ENCODE assay signal across 8 cellular contexts in genomic region chr14:88385212-88386101, GRCh38. TPM values are rescaled to one million over a fixed set of nuclear protein-coding genes. Genes with fewer than 3 reads are reported as not detected.
A peak's percentile ranks its signal among the peaks of the same experiment; 100 is the strongest.
DNase-seq lines count a peak whose midpoint lies in the region; ATAC-seq, FAIRE-seq and TF ChIP-seq lines count a peak whose summit lies in the region.

Gene SPATA7 (plus strand): TSS chr14:88385657. CDS start chr14:88385819, 162 bp downstream.

- peak within 1 kb of the TSS; percentile 77 for H3K4me2 ChIP-seq in HepG2 (ENCODE audit: low read depth, low read length)

- peak within 1 kb of the TSS; percentile 74 for H3K9ac ChIP-seq in HepG2 (ENCODE audit: insufficient read depth, low read depth, low read length)

- FAIRE-seq in HepG2 (lab: Jason Lieb, UNC) = peak; percentile 89

- TF ChIP-seq CTCF in C4-2B (conservative IDR thresholded peaks at IDR 0.05) (0 out of 2 replicates have a peak, but pooled peaks have one; percentile 11), dorsolateral prefrontal cortex (IDR thresholded peaks at IDR 0.05 in 54 of 56, conservative IDR thresholded peaks at IDR 0.05 in 2 of 56; ENCODE audit: low read depth in 1 of 56, partially characterized antibody in 56 of 56) (peak in 33 of 56 donors; percentile 3 to 54 (median 28)), HepG2 (CRISPR knock-in tag; IDR thresholded peaks at IDR 0.05) (peak; percentile 22; the same call in 1 of the 2 replicates)

- ATAC-seq in GM19324 (IDR thresholded peaks at IDR 0.05; ENCODE audit: low FRiP score, unreplicated experiment) (peak; percentile 100), HG03460 (IDR thresholded peaks at IDR 0.05; ENCODE audit: unreplicated experiment) (peak; percentile 100), HepG2 (peak; percentile 97)

- CTCF ChIA-PET in HepG2 (lab: Yijun Ruan, JAX; ENCODE audit: low intra/inter-chr PET ratio, low total read pairs) = no interaction called here

- peak within 1 kb of the TSS; percentile 86 for H2AFZ ChIP-seq in HepG2 (ENCODE audit: low read length)

- WGBS in HepG2 (ENCODE audit: low lambda C conversion rate) = under 1% methylated on average over 24 of the region's 50 CpGs

- no peaks in the 10 kb centered on the region for H3K79me2 ChIP-seq in HepG2 (ENCODE audit: insufficient read depth, low read length)

- peaks cover 16% of the 10 kb centered on the region for H3K4me1 ChIP-seq in HepG2 (ENCODE audit: insufficient read depth, low read length)

- peak; percentile 31; the same call in 1 of the 2 replicates for TF ChIP-seq RAD21 in HepG2 (CRISPR knock-in tag; IDR thresholded peaks at IDR 0.05)

- DNase-seq in NCI-H524 treated with DMSO at 0.1 percent for 48 hours (lab: John Stamatoyannopoulos, UW) = peak; percentile 89
- peak; percentile 90 to 92 for DNase-seq in activated CD4-positive, alpha-beta T cell treated with anti-CD3 and anti-CD28 coated beads, Interleukin-2, amount 50 U/mL, for 48 hours
- DNase-seq in dorsolateral prefrontal cortex = peak; percentile 93 to 98 (median 97)
- DNase-seq in HepG2 (ENCODE audit: low spot score) = peak; percentile 83
- peak; percentile 80 to 82 for DNase-seq in stimulated activated CD4-positive, alpha-beta T cell treated with anti-CD3 and anti-CD28 coated beads, Interleukin-2, amount 100 ng/mL, for 48 hours

- H3K36me3 ChIP-seq in HepG2 (replicated peaks in 1 of 2; ENCODE audit: control insufficient read depth in 1 of 2, insufficient read depth in 2 of 2, low read length in 2 of 2) = no peaks in the 10 kb centered on the region

- H3K4me3 ChIP-seq in dorsolateral prefrontal cortex (peak within 1 kb of the TSS; percentile 63 to 100 (median 92)), HepG2 (replicated peaks in 1 of 3; ENCODE audit: insufficient read depth in 1 of 3, low read depth in 2 of 3, low read length in 3 of 3) (peak within 1 kb of the TSS; percentile 81 to 90 (median 90))

- POLR2A ChIA-PET in HepG2 (lab: Yijun Ruan, JAX) = no interaction called here

- H3K27me3 ChIP-seq in dorsolateral prefrontal cortex = no peaks in the 10 kb centered on the region
- no peaks in the 10 kb centered on the region for H3K27me3 ChIP-seq in HepG2 (ENCODE audit: control insufficient read depth in 1 of 2, insufficient read depth in 2 of 2, low read length in 2 of 2)

- peak; percentile 43 to 88; a peak in 3 of 4 replicates for TF ChIP-seq POLR2A in HepG2 (IDR thresholded peaks at IDR 0.05; ENCODE audit: insufficient read depth in 1 of 2, low read depth in 2 of 2, low read length in 2 of 2)

- no peaks in the 10 kb centered on the region for H4K20me1 ChIP-seq in HepG2 (ENCODE audit: insufficient read depth, low read length)

- no TSS peak for BruUV-seq in HepG2 (replicated peaks; lab: Mats Ljungman, UMichigan)

- TF ChIP-seq EP300 in HepG2 (IDR thresholded peaks at IDR 0.05; ENCODE audit: low read depth in 2 of 2, low read length in 2 of 2) = no peak
- TF ChIP-seq EP300 in HepG2 (CRISPR knock-in tag; IDR thresholded peaks at IDR 0.05; ENCODE audit: borderline replicate concordance) = no peak

- in situ Hi-C loops in HepG2 (cut with HindIII; ENCODE audit: extremely low pct_ligation_motif_present, low pct_unique_long_range_greater_than_20kb) = loop anchor here (25.0 kb wide), 1 partner anchor 373 kb away; the partner anchor contains the start of gene GPR65

- H3K9me3 ChIP-seq in HepG2 (ENCODE audit: low read length) = no peaks in the 10 kb centered on the region

- intact Hi-C loops in dorsolateral prefrontal cortex (cut with DNase I) (loop anchor here (5.0 to 10.0 kb wide), 6 partner anchors 61 to 393 kb away; partner anchors contain the start of genes GALC (in 2 of the 2), KCNK10 (in 1 of the 2) and ZC3H14 (in 1 of the 2)), HepG2 (cut with micrococcal nuclease; ENCODE audit: unreplicated experiment) (loop anchor here (2.0 to 10.0 kb wide), 4 partner anchors 25 to 388 kb away; partner anchors contain the start of gene PTPN21)

- peak within 1 kb of the TSS; percentile 76 for H3K27ac ChIP-seq in C4-2B
- H3K27ac ChIP-seq in dorsolateral prefrontal cortex = peak within 1 kb of the TSS; percentile 46 to 97 (median 89)
- peak within 1 kb of the TSS; percentile 61 for H3K27ac ChIP-seq in HepG2 (ENCODE audit: extremely low read length, insufficient read depth, low read length)

TF ChIP-seq in HepG2, 621 proteins besides CTCF, POLR2A, EP300 and RAD21 (continues in another document):
- TF ChIP-seq NAIF1 (CRISPR knock-in tag; IDR thresholded peaks at IDR 0.05; ENCODE audit: borderline replicate concordance) = peak; percentile 78; the same call in 1 of the 2 replicates
- TF ChIP-seq KDM2A (CRISPR knock-in tag; IDR thresholded peaks at IDR 0.05; ENCODE audit: borderline replicate concordance, low read depth) = peak; percentile 76; the same call in 1 of the 2 replicates
- peak; percentile 44; the same call in 1 of the 2 replicates for TF ChIP-seq ZBTB38 (CRISPR knock-in tag; IDR thresholded peaks at IDR 0.05)
- no peak for TF ChIP-seq EZH2 (conservative IDR thresholded peaks at IDR 0.05; ENCODE audit: low read depth, low read length)
- TF ChIP-seq ZNF644 (CRISPR knock-in tag; IDR thresholded peaks at IDR 0.05; ENCODE audit: low read depth) = no peak
- TF ChIP-seq SP140L (CRISPR knock-in tag; IDR thresholded peaks at IDR 0.05; ENCODE audit: borderline replicate concordance) = no peak
- TF ChIP-seq GABPB1 (CRISPR knock-in tag; IDR thresholded peaks at IDR 0.05) = peak; percentile 88
- peak; percentile 66; the same call in 1 of the 2 replicates for TF ChIP-seq MTA1 (CRISPR knock-in tag; IDR thresholded peaks at IDR 0.05; ENCODE audit: borderline replicate concordance)
- peak; percentile 32; the same call in 1 of the 2 replicates for TF ChIP-seq FOSL2 (CRISPR knock-in tag; IDR thresholded peaks at IDR 0.05)
- peak; percentile 25; the same call in 1 of the 2 replicates for TF ChIP-seq ZNF274 (CRISPR knock-in tag; IDR thresholded peaks at IDR 0.05)
- TF ChIP-seq EED (CRISPR knock-in tag; IDR thresholded peaks at IDR 0.05) = 0 out of 2 replicates have a peak, but pooled peaks have one; percentile 63
- TF ChIP-seq MAX (IDR thresholded peaks at IDR 0.05) = peak; percentile 62
- no peak for TF ChIP-seq MAFK (conservative IDR thresholded peaks at IDR 0.05 in 1 of 2, IDR thresholded peaks at IDR 0.05 in 1 of 2; ENCODE audit: low read length in 2 of 2)
- peak; percentile 59; the same call in 1 of the 2 replicates for TF ChIP-seq ZBTB7B (CRISPR knock-in tag; IDR thresholded peaks at IDR 0.05)
- TF ChIP-seq ZNF329 (CRISPR knock-in tag; IDR thresholded peaks at IDR 0.05; ENCODE audit: low read depth) = no peak
- peak; percentile 92 for TF ChIP-seq SAP130 (CRISPR knock-in tag; IDR thresholded peaks at IDR 0.05; ENCODE audit: low read depth)

RNA-seq across cellular contexts. Expression of gene SPATA7, which starts in this region (rescaled TPM):
- total RNA-seq in dorsolateral prefrontal cortex (10 to 100 TPM; 23.6 to 62.5 (median 38.1) TPM), HepG2 (2016; rRNA removed; fragmentation: Illumina TruSeq; extraction: Trizol) (4.9 and 5.5 TPM in 2 replicates)
- 10.3 and 10.7 TPM in 2 replicates for total RNA-seq in HepG2 (2016; cell fraction: cytosol; rRNA removed; fragmentation: Illumina TruSeq; extraction: Trizol; ENCODE audit: low read depth)
- total RNA-seq in HepG2 (2016; cell fraction: insoluble cytoplasmic fraction; rRNA removed; fragmentation: Illumina TruSeq; extraction: Trizol) = 4.2 and 5.1 TPM in 2 replicates
- 7.0 and 9.0 TPM in 2 replicates for total RNA-seq in HepG2 (2016; cell fraction: membrane; rRNA removed; fragmentation: Illumina TruSeq; extraction: Trizol)
- total RNA-seq in HepG2 (2016; cell fraction: nucleus; rRNA removed; fragmentation: Illumina TruSeq; extraction: Trizol) = 7.8 and 10.5 TPM in 2 replicates
- 3.6 and 3.8 TPM in 2 replicates for polyA plus RNA-seq in HepG2 (2011; rRNA removed)
- polyA plus RNA-seq in HepG2 (2011; cell fraction: cytosol; rRNA removed) = 2.2 and 2.8 TPM in 2 replicates
- polyA plus RNA-seq in HepG2 (2011; cell fraction: nucleus; rRNA removed) = 3.0 TPM in 2 replicates
- polyA plus RNA-seq in HepG2 (2012) = 3.0 and 3.5 TPM in 2 replicates
- 1.6 TPM in 2 replicates for polyA plus RNA-seq in HepG2 (2016; cell fraction: cytosol; fragmentation: Illumina TruSeq; extraction: Trizol; ENCODE audit: low read depth)
- 4.8 and 4.9 TPM in 2 replicates for polyA plus RNA-seq in HepG2 (2016; cell fraction: insoluble cytoplasmic fraction; fragmentation: Illumina TruSeq; extraction: Trizol; ENCODE audit: low read depth)
- 2.7 and 3.8 TPM in 2 replicates for polyA plus RNA-seq in HepG2 (2016; cell fraction: membrane; fragmentation: Illumina TruSeq; extraction: Trizol; ENCODE audit: low read depth)
- polyA plus RNA-seq in HepG2 (2016; cell fraction: nucleus; fragmentation: Illumina TruSeq; extraction: Trizol; ENCODE audit: insufficient read depth, low read depth) = 6.5 and 6.9 TPM in 2 replicates
- 2.7 and 3.4 TPM in 2 replicates for polyA minus RNA-seq in HepG2 (2011; rRNA and poly(A)+ RNA removed; ENCODE audit: low replicate concordance)
- polyA minus RNA-seq in HepG2 (2011; cell fraction: cytosol; rRNA and poly(A)+ RNA removed) = 2.5 and 3.5 TPM in 2 replicates
- 18.3 and 18.5 TPM in 2 replicates for polyA minus RNA-seq in HepG2 (2011; cell fraction: nucleus; rRNA and poly(A)+ RNA removed)

Comparison
In these comparisons a context has a peak if more than half of its experiments do, and no peak if none do; other contexts are left out.
1. Peak in every context shown above with its lines: DNase-seq, ATAC-seq, H3K4me3 ChIP-seq and H3K27ac ChIP-seq.